19 cellular contexts compared by ENCODE assay signal in genomic region chr12:57534991-57535543, GRCh38. TPM values are rescaled to one million over a fixed set of nuclear protein-coding genes. Genes with fewer than 3 reads are reported as not detected.
A peak's percentile ranks its signal among the peaks of the same experiment; 100 is the strongest.
DNase-seq lines count a peak whose midpoint lies in the region; ATAC-seq and TF ChIP-seq lines count a peak whose summit lies in the region.
"Had no signal": no experiment of that assay in that cellular context is flagged by ENCODE, and none has a peak within 500 bp of the region (broad histone marks: within the 10 kb centered on the region; RNA-seq: fewer than 3 reads in every experiment).

No MANE protein-coding gene starts in this region.

- H3K4me1 Mint-ChIP-seq in HFFc6 (ENCODE audit: low read depth): no peaks in the 10 kb centered on the region
- H3K4me1 Mint-ChIP-seq in activated T-helper 17 cell treated with anti-CD3 and anti-CD28 coated beads, Interleukin-2, amount 50 U/mL, for 72 hours: peaks cover 5% of the 10 kb centered on the region

- no peaks in the 10 kb centered on the region for H3K9me3 Mint-ChIP-seq in HFFc6
- H3K9me3 Mint-ChIP-seq in activated T-helper 17 cell treated with anti-CD3 and anti-CD28 coated beads, Interleukin-2, amount 50 U/mL, for 72 hours: no peaks in the 10 kb centered on the region
- H3K9me3 Mint-ChIP-seq: CD8-positive, alpha-beta T cell; H9 had no signal

- intact Hi-C loops in stomach (cut with DNase I; ENCODE audit: low total_unique reads): no loop called here
- intact Hi-C loops in lower lobe of right lung (cut with DNase I): no loop called here
- intact Hi-C loops in prostate gland (cut with DNase I): no loop called here

- peaks cover 44% of the 10 kb centered on the region for H3K36me3 Mint-ChIP-seq in HFFc6 (ENCODE audit: low read depth)
- H3K36me3 Mint-ChIP-seq in activated T-helper 17 cell treated with anti-CD3 and anti-CD28 coated beads, Interleukin-2, amount 50 U/mL, for 72 hours (ENCODE audit: low read depth): peaks cover 95% of the 10 kb centered on the region

- no peak for TF ChIP-seq CTCF in HFFc6 (IDR thresholded peaks at IDR 0.05)
- no peak for TF ChIP-seq CTCF in stomach (IDR thresholded peaks at IDR 0.05)
- no peak for TF ChIP-seq CTCF in lower lobe of right lung (IDR thresholded peaks at IDR 0.05)
- TF ChIP-seq CTCF in prostate gland (IDR thresholded peaks at IDR 0.05): no peak

- peak overlapping the region; percentile 36; the same call in 1 of the 2 replicates for H3K27ac Mint-ChIP-seq in HFFc6
- H3K27ac Mint-ChIP-seq in activated T-helper 17 cell treated with anti-CD3 and anti-CD28 coated beads, Interleukin-2, amount 50 U/mL, for 72 hours: peak overlapping the region; percentile 42
- H3K27ac Mint-ChIP-seq: H9 had no signal

- WGBS in stomach, 5 donors: 84 to 93% (median 91%) methylated on average over 3 of the region's 3 CpGs
- WGBS in prostate gland: 91% methylated on average over 3 of the region's 3 CpGs

- no peaks in the 10 kb centered on the region for H3K27me3 Mint-ChIP-seq in HFFc6 (ENCODE audit: insufficient read depth)
- H3K27me3 Mint-ChIP-seq in activated T-helper 17 cell treated with anti-CD3 and anti-CD28 coated beads, Interleukin-2, amount 50 U/mL, for 72 hours: no peaks in the 10 kb centered on the region

- ATAC-seq in activated T-helper 17 cell treated with anti-CD3 and anti-CD28 coated beads, Interleukin-2, amount 50 U/mL, for 72 hours (replicated peaks): no peak
- ATAC-seq in left lobe of liver (peak; percentile 83), lower lobe of right lung (no peak)
- ATAC-seq: CD8-positive, alpha-beta T cell had no signal

- H3K27me3 ChIP-seq in stomach: no peaks in the 10 kb centered on the region
- no peaks in the 10 kb centered on the region for H3K27me3 ChIP-seq in lower lobe of right lung (ENCODE audit: low read depth)
- H3K27me3 ChIP-seq in prostate gland (replicated peaks; ENCODE audit: insufficient read depth): no peaks in the 10 kb centered on the region
- H3K27me3 ChIP-seq: BLaER1, Peyer's patch had no signal

- peaks cover 0 to 38% (median 18%) of the 10 kb centered on the region in 4 donors for H3K4me1 ChIP-seq in stomach
- H3K4me1 ChIP-seq in lower lobe of right lung: peaks cover 10% of the 10 kb centered on the region
- H3K4me1 ChIP-seq in prostate gland (replicated peaks): no peaks in the 10 kb centered on the region
- H3K4me1 ChIP-seq: Peyer's patch had no signal

- H3K36me3 ChIP-seq in stomach: peaks cover 46 to 86% (median 84%) of the 10 kb centered on the region in 4 donors
- peaks cover 83% of the 10 kb centered on the region for H3K36me3 ChIP-seq in lower lobe of right lung
- H3K36me3 ChIP-seq in prostate gland: peaks cover 0 to 10% of the 10 kb centered on the region in 2 donors

- H3K9me3 ChIP-seq in stomach (no peaks in the 10 kb centered on the region), lower lobe of right lung (no peaks in the 10 kb centered on the region), prostate gland (no peaks in the 10 kb centered on the region)
- H3K9me3 ChIP-seq: BLaER1, Peyer's patch had no signal

- H3K27ac ChIP-seq in stomach: peak overlapping the region in 4 of 5 donors; percentile 34 to 81 (median 47)
- H3K27ac ChIP-seq in lower lobe of right lung: no peak overlapping the region
- H3K27ac ChIP-seq in prostate gland: no peak overlapping the region
- H3K27ac ChIP-seq: BLaER1, GM23248, HL-60, KMS-11 had no signal

- TF ChIP-seq EP300 in stomach (IDR thresholded peaks at IDR 0.05): no peak

- DNase-seq in HFFc6: no peak
- DNase-seq in left lobe of liver (ENCODE audit: low spot score): no peak
- DNase-seq in stomach: no peak
- DNase-seq in superior temporal gyrus (ENCODE audit: extremely low spot score): no peak
- no peak for DNase-seq in lower lobe of right lung
- DNase-seq in prostate gland (ENCODE audit: low spot score): no peak
- DNase-seq: CD8-positive, alpha-beta T cell; DND-41; GM23248; H9; NCI-H1694 treated with DMSO at 0.1 percent for 48 hours; NCI-H2081 treated with DMSO at 0.1 percent for 48 hours; NCI-H524 treated with DMSO at 0.1 percent for 48 hours; Peyer's patch had no signal

- H3K4me3 ChIP-seq in stomach (no peak overlapping the region), lower lobe of right lung (no peak overlapping the region), prostate gland (no peak overlapping the region)
- H3K4me3 ChIP-seq: BLaER1, GM23248, Peyer's patch had no signal

- TF ChIP-seq POLR2A in stomach (IDR thresholded peaks at IDR 0.05): no peak
- TF ChIP-seq POLR2A in prostate gland (IDR thresholded peaks at IDR 0.05): no peak

- H3K4me3 Mint-ChIP-seq in HFFc6: no peak overlapping the region
- no peak overlapping the region for H3K4me3 Mint-ChIP-seq in activated T-helper 17 cell treated with anti-CD3 and anti-CD28 coated beads, Interleukin-2, amount 50 U/mL, for 72 hours
- H3K4me3 Mint-ChIP-seq: CD8-positive, alpha-beta T cell had no signal

RNA-seq across cellular contexts. Expression of gene DCTN2, which starts 11.9 kb away (rescaled TPM):
- 100 to 1,000 TPM; 110 to 123 (median 116) TPM for total RNA-seq in HFFc6 (2021; fragmentation: NEBNext Ultra II Directional; extraction: Animal tissue kit (Norgen Biotek cat#: 25700))
- 10 to 100 TPM; 78.5 to 96.4 TPM for total RNA-seq in activated T-helper 17 cell treated with anti-CD3 and anti-CD28 coated beads, Interleukin-2, amount 50 U/mL, for 72 hours
- total RNA-seq in left lobe of liver (28.9 TPM), stomach (100 to 1,000 TPM in 3 of 5 donors, 10 to 100 TPM in 2; 28.6 to 177 (median 102) TPM), lower lobe of right lung (88.3 TPM), prostate gland (100 to 1,000 TPM; 131 to 157 TPM)
- polyA plus RNA-seq in stomach: 100 to 1,000 TPM in 2 of 3 donors, 10 to 100 TPM in 1; 90.0 to 168 (median 110) TPM

RNA-seq across cellular contexts. Expression of gene MBD6, which starts 12.4 kb away (rescaled TPM):
- 10 to 100 TPM; 40.7 to 43.6 (median 42.1) TPM for total RNA-seq in HFFc6 (2021; fragmentation: NEBNext Ultra II Directional; extraction: Animal tissue kit (Norgen Biotek cat#: 25700))
- 10 to 100 TPM; 78.8 to 83.1 TPM for total RNA-seq in activated T-helper 17 cell treated with anti-CD3 and anti-CD28 coated beads, Interleukin-2, amount 50 U/mL, for 72 hours
- 59.6 TPM for total RNA-seq in left lobe of liver
- 100 to 1,000 TPM in 1 of 5 donors, 10 to 100 TPM in 3, 1 to 10 TPM in 1; 4.8 to 129 (median 32.2) TPM for total RNA-seq in stomach
- polyA plus RNA-seq in stomach: 10 to 100 TPM; 23.2 to 30.9 (median 28.7) TPM
- 93.1 TPM for total RNA-seq in lower lobe of right lung
- 10 to 100 TPM; 54.5 to 92.1 TPM for total RNA-seq in prostate gland

RNA-seq across cellular contexts. Expression of gene DDIT3, which starts 14.8 kb away (rescaled TPM):
- 10 to 100 TPM in 4 of 6 experiments, 1 to 10 TPM in 2; 9.4 to 10.8 (median 10.2) TPM for total RNA-seq in HFFc6 (2021; fragmentation: NEBNext Ultra II Directional; extraction: Animal tissue kit (Norgen Biotek cat#: 25700))
- 10 to 100 TPM; 14.2 to 25.3 TPM for total RNA-seq in activated T-helper 17 cell treated with anti-CD3 and anti-CD28 coated beads, Interleukin-2, amount 50 U/mL, for 72 hours
- total RNA-seq in left lobe of liver: 13.9 TPM
- 100 to 1,000 TPM in 1 of 5 donors, 10 to 100 TPM in 3, 1 to 10 TPM in 1; 7.5 to 159 (median 36.2) TPM for total RNA-seq in stomach
- polyA plus RNA-seq in stomach: 10 to 100 TPM; 49.7 to 83.4 (median 68.7) TPM
- total RNA-seq in lower lobe of right lung: 26.1 TPM
- total RNA-seq in prostate gland: 10 to 100 TPM; 39.0 to 51.8 TPM

RNA-seq across cellular contexts. Expression of gene KIF5A, which starts 14.8 kb away (rescaled TPM):
- total RNA-seq in HFFc6 (2021; fragmentation: NEBNext Ultra II Directional; extraction: Animal tissue kit (Norgen Biotek cat#: 25700)): 1 to 10 TPM; 1.0 to 1.8 (median 1.2) TPM
- total RNA-seq in activated T-helper 17 cell treated with anti-CD3 and anti-CD28 coated beads, Interleukin-2, amount 50 U/mL, for 72 hours: 1 to 10 TPM; 2.0 to 3.0 TPM
- total RNA-seq in left lobe of liver (0.05 TPM), stomach (1 to 10 TPM in 4 of 5 donors, not detected in 1; 1.3 to 2.3 (median 1.6) TPM), lower lobe of right lung (0.09 TPM), prostate gland (1 to 10 TPM in 1 of 2 donors, under 1 TPM in 1; 0.50 to 3.7 TPM)
- under 1 TPM; 0.19 to 0.40 (median 0.31) TPM for polyA plus RNA-seq in stomach
- total RNA-seq: HT-29 had no signal

RNA-seq across cellular contexts. Expression of gene MARS1, which starts 47.2 kb away (rescaled TPM):
- 100 to 1,000 TPM; 179 to 207 (median 193) TPM for total RNA-seq in HFFc6 (2021; fragmentation: NEBNext Ultra II Directional; extraction: Animal tissue kit (Norgen Biotek cat#: 25700))
- total RNA-seq in activated T-helper 17 cell treated with anti-CD3 and anti-CD28 coated beads, Interleukin-2, amount 50 U/mL, for 72 hours: 100 to 1,000 TPM; 130 to 243 TPM
- total RNA-seq in left lobe of liver: 71.1 TPM
- 1,000 to 10,000 TPM in 1 of 5 donors, 100 to 1,000 TPM in 1, 10 to 100 TPM in 3; 37.3 to 1,821 (median 71.6) TPM for total RNA-seq in stomach
- polyA plus RNA-seq in stomach: 10 to 100 TPM; 35.1 to 91.2 (median 51.8) TPM
- total RNA-seq in lower lobe of right lung: 131 TPM
- total RNA-seq in prostate gland: 10 to 100 TPM; 67.2 to 90.0 TPM

Comparison
In these comparisons a context has a peak if more than half of its experiments do, and no peak if none do; other contexts are left out.
1. H3K27ac ChIP-seq: peak in stomach (4 of 5); none in lower lobe of right lung (single experiment) and prostate gland (0 of 2).